9 cellular contexts compared by ENCODE assay signal in genomic region chr3:175526609-175527280, GRCh38.
DNase-seq lines count a peak whose midpoint lies in the region; ATAC-seq, FAIRE-seq and TF ChIP-seq lines count a peak whose summit lies in the region.
"Had no signal": no experiment of that assay in that cellular context is flagged by ENCODE, and none has a peak within 500 bp of the region (broad histone marks: within the 10 kb centered on the region; RNA-seq: fewer than 3 reads in every experiment).

No MANE protein-coding gene starts in this region.

- intact Hi-C loops in Calu3 (cut with micrococcal nuclease; ENCODE audit: unreplicated experiment) (no loop called here), pancreas (cut with DNase I) (no loop called here)

- no peak for TF ChIP-seq CTCF in Calu3 (IDR thresholded peaks at IDR 0.05; ENCODE audit: unreplicated experiment)
- no peak for TF ChIP-seq CTCF in pancreas (IDR thresholded peaks at IDR 0.05)

- no peaks in the 10 kb centered on the region for H3K27me3 ChIP-seq in pancreas

- peaks cover 5% of the 10 kb centered on the region for H3K36me3 Mint-ChIP-seq in Calu3 (ENCODE audit: insufficient read depth, unreplicated experiment)

- peak overlapping the region; percentile 71 for H3K4me3 Mint-ChIP-seq in Calu3 (ENCODE audit: low read depth, unreplicated experiment)

- BruUV-seq in Calu3 (replicated peaks; lab: Mats Ljungman, UMichigan): no TSS peak

- ATAC-seq in pancreas (peak in 1 of 4 donors; percentile 70), HG02840 (IDR thresholded peaks at IDR 0.05; ENCODE audit: low FRiP score, unreplicated experiment) (no peak)

- H3K4me1 Mint-ChIP-seq in Calu3 (ENCODE audit: low read depth, unreplicated experiment): no peaks in the 10 kb centered on the region

- DNase-seq in Calu3 (peak; percentile 6), OCI-M1 (lab: John Stamatoyannopoulos, UW) (peak; percentile 60), fibroblast of peridontal ligament (ENCODE audit: extremely low read depth) (peak; percentile 54), pancreas (no peak), NCI-H187 (lab: John Stamatoyannopoulos, UW) (no peak), HTR-8/SVneo (ENCODE audit: insufficient read length, low spot score) (no peak), NCI-H2081 treated with DMSO at 0.1 percent for 48 hours (lab: John Stamatoyannopoulos, UW) (no peak)

- no peaks in the 10 kb centered on the region for H3K9me3 ChIP-seq in pancreas

- H3K27ac Mint-ChIP-seq in Calu3 (ENCODE audit: unreplicated experiment): peak overlapping the region; percentile 95

- H3K9me3 Mint-ChIP-seq in Calu3 (ENCODE audit: low read depth, unreplicated experiment): no peaks in the 10 kb centered on the region

- WGBS in pancreas, 2 donors: 24 to 33% methylated on average over 4 of the region's 4 CpGs

- FAIRE-seq in pancreas (lab: Jason Lieb, UNC) (no peak), HTR-8/SVneo (lab: Jason Lieb, UNC) (no peak)

- no peaks in the 10 kb centered on the region for H3K36me3 ChIP-seq in pancreas

- H3K4me1 ChIP-seq in pancreas: peaks cover 0 to 7% (median 0%) of the 10 kb centered on the region in 3 donors

- H3K4me3 ChIP-seq in pancreas: peak overlapping the region in 3 of 4 donors; percentile 4 to 42 (median 28)

- CTCF ChIA-PET in Calu3 (lab: Charles Lee): interaction anchor here (0.6 to 1.2 kb wide), 2 partner anchors 225 to 903 kb away, joined by 3 read pairs; no protein-coding TSS in a partner anchor

- no peaks in the 10 kb centered on the region for H3K27me3 Mint-ChIP-seq in Calu3 (ENCODE audit: unreplicated experiment)

- H3K27ac ChIP-seq in pancreas: peak overlapping the region in 1 of 4 donors; percentile 2
- H3K27ac ChIP-seq: epithelial cell of prostate had no signal

Comparison
In these comparisons a context has a peak if more than half of its experiments do, and no peak if none do; other contexts are left out.
1. DNase-seq: peak in Calu3 (single experiment), OCI-M1 (single experiment) and fibroblast of peridontal ligament (single experiment); none in pancreas (0 of 6), NCI-H187 (0 of 2), HTR-8/SVneo (single experiment) and NCI-H2081 treated with DMSO at 0.1 percent for 48 hours (single experiment).